ENCODE assay signal across 13 cellular contexts in the genomic region with DNA sequence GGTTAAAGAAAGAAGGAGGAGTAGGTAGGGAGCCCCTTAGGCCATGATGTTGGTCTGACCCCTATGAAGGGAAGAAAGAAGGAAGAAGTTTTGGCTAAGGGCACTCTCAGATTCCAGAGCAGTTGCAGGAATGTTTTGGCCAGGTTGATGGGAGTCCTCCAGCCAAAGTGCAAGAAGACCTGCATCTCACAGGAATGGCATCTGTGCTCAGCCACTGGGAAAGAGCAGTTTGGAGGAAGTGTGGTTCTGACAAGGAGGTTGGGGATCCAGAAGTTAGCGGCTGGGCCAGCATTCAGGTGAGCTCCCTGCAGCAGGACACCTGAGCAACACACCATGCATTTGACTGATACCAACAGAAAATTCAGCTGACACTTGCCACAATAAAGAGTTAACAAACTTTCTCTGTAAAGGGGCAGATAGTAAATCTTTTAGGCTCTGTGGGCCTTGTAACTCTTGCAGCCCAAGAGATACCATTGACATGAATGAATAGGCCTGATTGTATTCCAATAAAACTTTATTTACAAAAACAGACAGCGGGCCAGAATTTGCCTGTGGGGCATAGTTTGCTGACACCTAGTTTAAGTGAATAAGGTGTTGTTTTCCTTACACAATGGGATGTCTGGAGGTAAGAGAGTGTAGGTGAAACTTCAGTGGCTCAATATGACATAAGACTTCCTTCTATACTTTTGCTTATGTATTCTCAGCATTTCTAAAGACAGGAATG.
A peak's percentile ranks its signal among the peaks of the same experiment; 100 is the strongest.
DNase-seq lines count a peak whose midpoint lies in the region; ATAC-seq and TF ChIP-seq lines count a peak whose summit lies in the region.
"Had no signal": no experiment of that assay in that cellular context is flagged by ENCODE, and none has a peak within 500 bp of the region (broad histone marks: within the 10 kb centered on the region; RNA-seq: fewer than 3 reads in every experiment).

No MANE protein-coding gene starts in this region.

- H3K9me3 ChIP-seq in Panc1 (ENCODE audit: control insufficient read depth, insufficient read depth, low read depth, low read length) (no peaks in the 10 kb centered on the region), endodermal cell (ENCODE audit: control insufficient read depth, low read length) (peaks cover 8% of the 10 kb centered on the region)

- TF ChIP-seq CTCF in Panc1 (IDR thresholded peaks at IDR 0.05) (no peak), endodermal cell (conservative IDR thresholded peaks at IDR 0.05) (no peak)

- H3K4me3 Mint-ChIP-seq in endodermal cell, result no peak overlapping the region
- H3K4me3 Mint-ChIP-seq: B cell; CD4-positive, alpha-beta memory T cell; H9 had no signal

- H3K4me3 ChIP-seq in Panc1 (ENCODE audit: low read depth in 2 of 2, low read length in 2 of 2), result no peak overlapping the region
- H3K4me3 ChIP-seq in endodermal cell (ENCODE audit: low read length), result no peak overlapping the region

- H3K4me1 Mint-ChIP-seq in endodermal cell, result peaks cover 11% of the 10 kb centered on the region
- H3K4me1 Mint-ChIP-seq: CD4-positive, alpha-beta memory T cell had no signal

- peaks cover 7% of the 10 kb centered on the region for H3K27me3 Mint-ChIP-seq in endodermal cell (ENCODE audit: insufficient read depth)
- H3K27me3 Mint-ChIP-seq: B cell had no signal

- no peak for ATAC-seq in Panc1

- H3K36me3 Mint-ChIP-seq in endodermal cell (ENCODE audit: low read depth), result no peaks in the 10 kb centered on the region
- H3K36me3 Mint-ChIP-seq: CD4-positive, alpha-beta memory T cell had no signal

- H3K27ac ChIP-seq in Panc1 (ENCODE audit: low read length) (peak overlapping the region; percentile 59; the same call in 1 of the 2 replicates), endodermal cell (ENCODE audit: low read depth, low read length) (no peak overlapping the region)
- H3K27ac ChIP-seq: C4-2B had no signal

- CTCF ChIA-PET in Panc1 (lab: Charles Lee), result no interaction called here

- H3K4me1 ChIP-seq in Panc1 (ENCODE audit: control insufficient read depth, insufficient read depth, low read length) (no peaks in the 10 kb centered on the region), endodermal cell (ENCODE audit: control insufficient read depth, insufficient read depth, low read length) (peaks cover 4% of the 10 kb centered on the region)

- no peaks in the 10 kb centered on the region for H3K9me3 Mint-ChIP-seq in endodermal cell
- H3K9me3 Mint-ChIP-seq: CD4-positive, alpha-beta memory T cell; H9 had no signal

- WGBS in endodermal cell (ENCODE audit: insufficient coverage in 1 of 2, insufficient read length in 1 of 2), 2 experiments, result 92 to 100% methylated on average over 1 to 2 of the region's 2 CpGs

- no peaks in the 10 kb centered on the region for H3K36me3 ChIP-seq in Panc1 (ENCODE audit: control insufficient read depth, insufficient read depth, low read length)
- no peaks in the 10 kb centered on the region for H3K36me3 ChIP-seq in endodermal cell (ENCODE audit: control insufficient read depth, insufficient read depth, low read length)

- no peak overlapping the region for H3K9ac ChIP-seq in endodermal cell (ENCODE audit: extremely low read depth, low read length, poor library complexity, severe bottlenecking)

- in situ Hi-C loops in Panc1 (cut with HindIII; ENCODE audit: low pct_unique_long_range_greater_than_20kb, low sequenced_read_pairs), result no loop called here

- H3K27me3 ChIP-seq in Panc1 (ENCODE audit: control insufficient read depth, insufficient read depth, low read length) (no peaks in the 10 kb centered on the region), endodermal cell (ENCODE audit: control insufficient read depth, insufficient read depth, low read length, poor library complexity, severe bottlenecking) (no peaks in the 10 kb centered on the region)

- BruUV-seq in Panc1 (replicated peaks; lab: Mats Ljungman, UMichigan), result no TSS peak

- POLR2A ChIA-PET in Panc1 (lab: Charles Lee), result no interaction called here

- DNase-seq in DMS53 (lab: John Stamatoyannopoulos, UW) (peak; percentile 28), DMS53 treated with DMSO at 0.1 percent for 48 hours (lab: John Stamatoyannopoulos, UW; ENCODE audit: unreplicated experiment) (no peak), Panc1 (ENCODE audit: low read depth, low spot score) (no peak), kidney tubule cell (ENCODE audit: low spot score) (peak; percentile 55), endodermal cell (no peak), NCI-H526 (lab: John Stamatoyannopoulos, UW) (no peak), DMS 273 (lab: John Stamatoyannopoulos, UW; ENCODE audit: unreplicated experiment) (no peak)
- DNase-seq: 8988T; CD4-positive, alpha-beta memory T cell; GOT3; H9 had no signal

- intact Hi-C loops in Panc1 (cut with micrococcal nuclease; ENCODE audit: unreplicated experiment), result no loop called here

- no peak overlapping the region for H3K27ac Mint-ChIP-seq in endodermal cell
- H3K27ac Mint-ChIP-seq: B cell; CD4-positive, alpha-beta memory T cell; H9 had no signal

Comparison
In these comparisons a context has a peak if more than half of its experiments do, and no peak if none do; other contexts are left out.
1. DNase-seq: peak in DMS53 (single experiment) and kidney tubule cell (single experiment); none in DMS53 treated with DMSO at 0.1 percent for 48 hours (single experiment), Panc1 (single experiment), endodermal cell (single experiment), NCI-H526 (0 of 2) and DMS 273 (single experiment).